1 cellular context compared by ENCODE assay signal in genomic region chr17:74748279-74748528, GRCh38.
TF ChIP-seq lines count a peak whose summit lies in the region.

No MANE protein-coding gene starts in this region.

TF ChIP-seq in HEK293, 187 proteins besides CTCF, POLR2A, EP300 and RAD21 (continued from another document):
- TF ChIP-seq YY2 (tag by site-specific recombination; IDR thresholded peaks at IDR 0.05), result no peak
- TF ChIP-seq ZNF48 (tag by site-specific recombination; IDR thresholded peaks at IDR 0.05), result no peak
- no peak for TF ChIP-seq ZNF24 (tag by site-specific recombination; IDR thresholded peaks at IDR 0.05)
- no peak for TF ChIP-seq ZNF776 (tag by site-specific recombination; IDR thresholded peaks at IDR 0.05; ENCODE audit: borderline replicate concordance)
- no peak for TF ChIP-seq ZNF292 (tag by site-specific recombination; IDR thresholded peaks at IDR 0.05; ENCODE audit: borderline replicate concordance, low read depth)
- no peak for TF ChIP-seq BCL11A (tag by site-specific recombination; IDR thresholded peaks at IDR 0.05; ENCODE audit: low read depth)
